ENCODE assay signal across 21 cellular contexts in the genomic region with DNA sequence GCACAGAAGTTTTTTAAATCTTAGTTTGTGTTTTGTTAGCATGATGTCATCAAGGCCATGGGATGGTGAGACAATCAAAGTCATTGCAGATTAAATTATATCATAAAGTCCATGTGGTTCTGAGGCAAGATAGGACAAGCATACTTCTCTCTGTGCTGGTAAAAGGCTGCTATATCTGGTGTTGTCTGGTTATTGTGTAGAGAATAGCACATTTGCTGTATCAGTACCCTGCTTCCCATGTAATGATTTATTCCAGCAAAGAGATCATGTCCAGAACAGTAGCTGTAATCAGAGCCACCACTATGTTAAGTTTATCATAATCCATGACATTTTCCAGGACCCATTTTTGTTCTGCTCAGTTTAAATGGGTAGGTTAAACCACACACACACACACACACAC.
"Had no signal": no experiment of that assay in that cellular context is flagged by ENCODE, and none has a peak within 500 bp of the region (broad histone marks: within the 10 kb centered on the region; RNA-seq: fewer than 3 reads in every experiment).

No MANE protein-coding gene starts in this region.

- ATAC-seq: activated CD8-positive, alpha-beta memory T cell treated with anti-CD3 and anti-CD28 coated beads, Interleukin-2, amount 10 ng/mL, durations not matched to agents 7 days and 5 days; activated CD8-positive, alpha-beta T cell treated with anti-CD3 and anti-CD28 coated beads for 36 hours; left lobe of liver; sciatic nerve; stimulated activated memory B cell treated with anti-CD40 and anti-IgM and Interleukin-4, amounts not matched to agents 10 μg/mL and 1 μg/mL and 100 μg/mL, for 72 hours had no signal

- H3K4me3 ChIP-seq: esophagus muscularis mucosa, stomach, suprapubic skin, tibial nerve had no signal

- H3K27ac ChIP-seq: esophagus muscularis mucosa, neutrophil, parathyroid adenoma, stomach, suprapubic skin, tibial nerve had no signal

- DNase-seq: activated CD4-positive, alpha-beta T cell treated with anti-CD3 and anti-CD28 coated beads, Interleukin-2, amount 10 ng/mL, durations not matched to agents 24 days and 14 days; activated CD8-positive, alpha-beta memory T cell treated with anti-CD3 and anti-CD28 coated beads, Interleukin-2, amount 10 ng/mL, durations not matched to agents 7 days and 5 days; activated CD8-positive, alpha-beta T cell treated with anti-CD3 and anti-CD28 coated beads for 36 hours; activated effector memory CD4-positive, alpha-beta T cell treated with anti-CD3 and anti-CD28 coated beads, Interleukin-2, amount 50 U/mL, for 16 hours; activated naive CD4-positive, alpha-beta T cell treated with anti-CD3 and anti-CD28 coated beads, Interleukin-2, amount 10 ng/mL, durations not matched to agents 7 days and 5 days; activated T-cell treated with anti-CD3 and anti-CD28 coated beads for 4 hours; caudate nucleus; dermis blood vessel endothelial cell; effector CD8-positive, alpha-beta T cell; midbrain; small intestine; stimulated activated CD4-positive, alpha-beta T cell treated with anti-CD3 and anti-CD28 coated beads, Interleukin-15, amount 100 ng/mL, for 24 hours; stomach had no signal

- H3K36me3 ChIP-seq: neutrophil, suprapubic skin had no signal

- H3K27me3 ChIP-seq: esophagus muscularis mucosa, neutrophil, stomach, suprapubic skin, tibial nerve had no signal

- H3K4me1 ChIP-seq: parathyroid adenoma, suprapubic skin had no signal

- H3K9me3 ChIP-seq: esophagus muscularis mucosa, neutrophil, stomach, suprapubic skin, tibial nerve had no signal
